In genomic region chr7:15765753-15766152, GRCh38 we compare ENCODE assay signal across 15 cellular contexts.
DNase-seq lines count a peak whose midpoint lies in the region; ATAC-seq and TF ChIP-seq lines count a peak whose summit lies in the region.
"Had no signal": no experiment of that assay in that cellular context is flagged by ENCODE, and none has a peak within 500 bp of the region (broad histone marks: within the 10 kb centered on the region; RNA-seq: fewer than 3 reads in every experiment).

No MANE protein-coding gene starts in this region.

- no peaks in the 10 kb centered on the region for H3F3A ChIP-seq in GM23338 (replicated peaks; ENCODE audit: low read depth)

- no peaks in the 10 kb centered on the region for H3K9me2 ChIP-seq in GM23338 (ENCODE audit: insufficient read depth)
- no peaks in the 10 kb centered on the region for H3K9me2 ChIP-seq in hepatocyte (replicated peaks; ENCODE audit: insufficient read depth)

- no peak for ATAC-seq in GM23338
- ATAC-seq in omental fat pad (ENCODE audit: low FRiP score): no peak

- H2AFZ ChIP-seq in GM23338 (peak overlapping the region; percentile 61), hepatocyte (no peak overlapping the region)

- DNase-seq in GM23338 (ENCODE audit: low spot score): no peak
- DNase-seq in endothelial cell (ENCODE audit: low spot score): no peak
- DNase-seq in hepatocyte (ENCODE audit: low spot score): no peak
- DNase-seq in progenitor cell of endocrine pancreas (ENCODE audit: low spot score, unreplicated experiment): no peak
- DNase-seq in inferior parietal cortex (ENCODE audit: extremely low spot score): no peak
- no peak for DNase-seq in omental fat pad (ENCODE audit: low spot score)
- no peak for DNase-seq in immature natural killer cell
- DNase-seq: CD4-positive, alpha-beta memory T cell; H7; HFFc6; KBM-7; NCI-H1105; NCI-H1694; Peyer's patch had no signal

- H3K36me3 ChIP-seq in GM23338 (ENCODE audit: insufficient read depth) (no peaks in the 10 kb centered on the region), hepatocyte (replicated peaks; ENCODE audit: insufficient read depth, low read depth) (no peaks in the 10 kb centered on the region)
- H3K36me3 ChIP-seq: BLaER1, Peyer's patch had no signal

- H3K4me3 ChIP-seq in GM23338 (no peak overlapping the region), hepatocyte (no peak overlapping the region)
- H3K4me3 ChIP-seq: BLaER1, Peyer's patch had no signal

- no peaks in the 10 kb centered on the region for H3K9me3 Mint-ChIP-seq in GM23338
- no peaks in the 10 kb centered on the region for H3K9me3 Mint-ChIP-seq in endothelial cell (ENCODE audit: unreplicated experiment)
- H3K9me3 Mint-ChIP-seq in progenitor cell of endocrine pancreas (ENCODE audit: low read depth): peaks cover 3% of the 10 kb centered on the region
- H3K9me3 Mint-ChIP-seq in immature natural killer cell: peaks cover 2 to 40% (median 17%) of the 10 kb centered on the region in 6 donors
- H3K9me3 Mint-ChIP-seq: HFFc6 had no signal

- no peak overlapping the region for H3K27ac ChIP-seq in GM23338 (ENCODE audit: low read depth)
- H3K27ac ChIP-seq in hepatocyte: peak overlapping the region; percentile 3
- H3K27ac ChIP-seq: BLaER1, Peyer's patch had no signal

- H3K36me3 Mint-ChIP-seq in GM23338 (ENCODE audit: low read depth) (no peaks in the 10 kb centered on the region), endothelial cell (ENCODE audit: low read depth, unreplicated experiment) (no peaks in the 10 kb centered on the region), progenitor cell of endocrine pancreas (ENCODE audit: insufficient read depth) (no peaks in the 10 kb centered on the region), immature natural killer cell (peaks cover 0 to 3% (median 0%) of the 10 kb centered on the region in 3 donors)
- H3K36me3 Mint-ChIP-seq: CD4-positive, alpha-beta memory T cell had no signal

- H3K27ac Mint-ChIP-seq in GM23338: no peak overlapping the region
- peak overlapping the region; percentile 78 for H3K27ac Mint-ChIP-seq in endothelial cell (ENCODE audit: unreplicated experiment)
- peak overlapping the region; percentile 57 for H3K27ac Mint-ChIP-seq in progenitor cell of endocrine pancreas
- H3K27ac Mint-ChIP-seq in immature natural killer cell: no peak overlapping the region
- H3K27ac Mint-ChIP-seq: CD4-positive, alpha-beta memory T cell; HFFc6 had no signal

- no peaks in the 10 kb centered on the region for H3K79me2 ChIP-seq in GM23338 (replicated peaks; ENCODE audit: insufficient read depth)
- no peaks in the 10 kb centered on the region for H3K79me2 ChIP-seq in hepatocyte

- H4K20me1 ChIP-seq in GM23338 (replicated peaks; ENCODE audit: insufficient read depth): no peaks in the 10 kb centered on the region
- no peaks in the 10 kb centered on the region for H4K20me1 ChIP-seq in hepatocyte (ENCODE audit: insufficient read depth, poor library complexity, severe bottlenecking)
- H4K20me1 ChIP-seq: BLaER1 had no signal

- WGBS in hepatocyte (ENCODE audit: low lambda C conversion rate, missing lambda C conversion rate): 76% methylated on average over 5 of the region's 5 CpGs

- no peaks in the 10 kb centered on the region for H3K9me3 ChIP-seq in hepatocyte (ENCODE audit: low read depth)
- H3K9me3 ChIP-seq: BLaER1, Peyer's patch had no signal

- TF ChIP-seq CTCF in GM23338 (conservative IDR thresholded peaks at IDR 0.05; ENCODE audit: low read depth in 2 of 2) (no peak), endothelial cell (IDR thresholded peaks at IDR 0.05; ENCODE audit: unreplicated experiment) (no peak), hepatocyte (IDR thresholded peaks at IDR 0.05; ENCODE audit: poor library complexity) (no peak), progenitor cell of endocrine pancreas (IDR thresholded peaks at IDR 0.05; ENCODE audit: unreplicated experiment) (no peak), omental fat pad (IDR thresholded peaks at IDR 0.05) (no peak)

- no peaks in the 10 kb centered on the region for H3K4me1 Mint-ChIP-seq in GM23338
- peaks cover 8% of the 10 kb centered on the region for H3K4me1 Mint-ChIP-seq in endothelial cell (ENCODE audit: unreplicated experiment)
- peaks cover 7% of the 10 kb centered on the region for H3K4me1 Mint-ChIP-seq in progenitor cell of endocrine pancreas (ENCODE audit: low read depth)
- no peaks in the 10 kb centered on the region for H3K4me1 Mint-ChIP-seq in immature natural killer cell
- H3K4me1 Mint-ChIP-seq: CD4-positive, alpha-beta memory T cell had no signal

- H3K27me3 Mint-ChIP-seq in GM23338 (ENCODE audit: insufficient read depth, low read depth, poor library complexity): peaks cover 2% of the 10 kb centered on the region
- H3K27me3 Mint-ChIP-seq in endothelial cell (ENCODE audit: unreplicated experiment): no peaks in the 10 kb centered on the region
- no peaks in the 10 kb centered on the region for H3K27me3 Mint-ChIP-seq in progenitor cell of endocrine pancreas
- H3K27me3 Mint-ChIP-seq in immature natural killer cell (ENCODE audit: low read depth in 3 of 3): peaks cover 0 to 4% (median 0%) of the 10 kb centered on the region in 3 donors
- H3K27me3 Mint-ChIP-seq: CD4-positive, alpha-beta memory T cell had no signal

- H3K27me3 ChIP-seq in GM23338 (ENCODE audit: insufficient read depth) (no peaks in the 10 kb centered on the region), hepatocyte (no peaks in the 10 kb centered on the region)
- H3K27me3 ChIP-seq: BLaER1, Peyer's patch had no signal

- H3K4me2 ChIP-seq in GM23338 (no peak overlapping the region), hepatocyte (no peak overlapping the region)
- H3K4me2 ChIP-seq: BLaER1 had no signal

- no peak overlapping the region for H3K4me3 Mint-ChIP-seq in GM23338
- H3K4me3 Mint-ChIP-seq in endothelial cell (ENCODE audit: unreplicated experiment): no peak overlapping the region
- H3K4me3 Mint-ChIP-seq in progenitor cell of endocrine pancreas (ENCODE audit: low read depth): no peak overlapping the region
- H3K4me3 Mint-ChIP-seq in immature natural killer cell: no peak overlapping the region
- H3K4me3 Mint-ChIP-seq: CD4-positive, alpha-beta memory T cell; HFFc6 had no signal

- H3K4me1 ChIP-seq in GM23338 (ENCODE audit: insufficient read depth): no peaks in the 10 kb centered on the region
- H3K4me1 ChIP-seq in hepatocyte (ENCODE audit: insufficient read depth): peaks cover 8% of the 10 kb centered on the region
- H3K4me1 ChIP-seq: BLaER1 had no signal

TF ChIP-seq in GM23338, 12 proteins besides CTCF, POLR2A, EP300 and RAD21:
- TF ChIP-seq NANOG (IDR thresholded peaks at IDR 0.05; ENCODE audit: borderline replicate concordance) (no peak), STAT1 (IDR thresholded peaks at IDR 0.05; ENCODE audit: unreplicated experiment) (no peak), EZH2phosphoT487 (IDR thresholded peaks at IDR 0.05; ENCODE audit: unreplicated experiment) (no peak), CREB1 (CRISPR knock-in tag; IDR thresholded peaks at IDR 0.05; ENCODE audit: low read depth) (no peak), ZNF114 (CRISPR knock-in tag; IDR thresholded peaks at IDR 0.05) (no peak), ZNF331 (CRISPR knock-in tag; IDR thresholded peaks at IDR 0.05; ENCODE audit: low read depth) (no peak), REST (IDR thresholded peaks at IDR 0.05; ENCODE audit: unreplicated experiment) (no peak), EZH2 (IDR thresholded peaks at IDR 0.05; ENCODE audit: low read depth, unreplicated experiment) (no peak)

Comparison
In these comparisons a context has a peak if more than half of its experiments do, and no peak if none do; other contexts are left out.
1. H3K27ac Mint-ChIP-seq: peak in endothelial cell (single experiment) and progenitor cell of endocrine pancreas (single experiment); none in GM23338 (single experiment) and immature natural killer cell (0 of 6).